In genomic region chr1:38672692-38673091, GRCh38 we compare ENCODE assay signal across 24 cellular contexts.
"Had no signal": no experiment of that assay in that cellular context is flagged by ENCODE, and none has a peak within 500 bp of the region (broad histone marks: within the 10 kb centered on the region; RNA-seq: fewer than 3 reads in every experiment).

No MANE protein-coding gene starts in this region.

- H3K9me3 Mint-ChIP-seq: activated naive CD8-positive, alpha-beta T cell treated with anti-CD3 and anti-CD28 coated beads, Interleukin-2, amount 10 ng/mL, durations not matched to agents 7 days and 5 days had no signal

- H3K27ac ChIP-seq: ascending aorta, body of pancreas, Peyer's patch, RWPE1, SJSA1 had no signal

- H3K27ac Mint-ChIP-seq: activated CD8-positive, alpha-beta T cell treated with anti-CD3 and anti-CD28 coated beads, Interleukin-2, amount 10 ng/mL, durations not matched to agents 7 days and 5 days; activated naive CD8-positive, alpha-beta T cell treated with anti-CD3 and anti-CD28 coated beads, Interleukin-2, amount 10 ng/mL, durations not matched to agents 7 days and 5 days had no signal

- H3K27me3 ChIP-seq: ascending aorta, body of pancreas, Peyer's patch had no signal

- H3K4me1 Mint-ChIP-seq: activated naive CD8-positive, alpha-beta T cell treated with anti-CD3 and anti-CD28 coated beads, Interleukin-2, amount 10 ng/mL, durations not matched to agents 7 days and 5 days had no signal

- H3K36me3 ChIP-seq: ascending aorta, Peyer's patch, SJSA1 had no signal

- H3K4me3 Mint-ChIP-seq: activated CD8-positive, alpha-beta T cell treated with anti-CD3 and anti-CD28 coated beads, Interleukin-2, amount 10 ng/mL, durations not matched to agents 7 days and 5 days; activated naive CD8-positive, alpha-beta T cell treated with anti-CD3 and anti-CD28 coated beads, Interleukin-2, amount 10 ng/mL, durations not matched to agents 7 days and 5 days had no signal

- H3K4me1 ChIP-seq: ascending aorta, body of pancreas, Peyer's patch, SJSA1 had no signal

- DNase-seq: activated CD4-positive, alpha-beta T cell treated with anti-CD3 and anti-CD28 coated beads for 4 hours; activated CD4-positive, alpha-beta T cell treated with anti-CD3 and anti-CD28 coated beads, Interleukin-2, amount 50 U/mL, for 4 hours; activated CD8-positive, alpha-beta memory T cell treated with anti-CD3 and anti-CD28 coated beads, Interleukin-2, amount 50 U/mL, for 48 hours; activated CD8-positive, alpha-beta T cell treated with anti-CD3 and anti-CD28 coated beads, Interleukin-2, amount 10 ng/mL, durations not matched to agents 7 days and 5 days; activated naive CD4-positive, alpha-beta T cell treated with anti-CD3 and anti-CD28 coated beads, Interleukin-2, amount 50 U/mL, for 16 hours; activated naive CD8-positive, alpha-beta T cell treated with anti-CD3 and anti-CD28 coated beads, Interleukin-2, amount 10 ng/mL, durations not matched to agents 7 days and 5 days; activated T-cell treated with anti-CD3 and anti-CD28 coated beads, Interleukin-2, amount 50 U/mL, for 1 hour; amniotic stem cell; Kasumi-1; KBM-7; NCI-H1105 treated with DMSO at 0.1 percent for 48 hours; NCI-H1436 treated with DMSO at 0.1 percent for 48 hours; NCI-H187; NCI-H2081; NCI-H510A treated with DMSO at 0.1 percent for 48 hours; NCI-H69; NK-92 treated with Interleukin-12 subunit alpha and Interleukin-12 subunit beta, amount 100 ng/mL, for 24 hours; Peyer's patch; SHP77; SW 1271 had no signal

- H3K4me3 ChIP-seq: ascending aorta, body of pancreas, Peyer's patch, SJSA1 had no signal

- H3K36me3 Mint-ChIP-seq: activated naive CD8-positive, alpha-beta T cell treated with anti-CD3 and anti-CD28 coated beads, Interleukin-2, amount 10 ng/mL, durations not matched to agents 7 days and 5 days had no signal

- H3K9me3 ChIP-seq: ascending aorta, body of pancreas, Peyer's patch, SJSA1 had no signal
